ENCODE assay signal across 10 cellular contexts in genomic region chr21:35563885-35564451, GRCh38.
DNase-seq lines count a peak whose midpoint lies in the region; ATAC-seq and TF ChIP-seq lines count a peak whose summit lies in the region.
"Had no signal": no experiment of that assay in that cellular context is flagged by ENCODE, and none has a peak within 500 bp of the region (broad histone marks: within the 10 kb centered on the region; RNA-seq: fewer than 3 reads in every experiment).

No MANE protein-coding gene starts in this region.

- peak overlapping the region; percentile 42 for H3K4me3 ChIP-seq in fibroblast of the aortic adventitia (ENCODE audit: low read depth, low read length)

- no peaks in the 10 kb centered on the region for H3K4me1 Mint-ChIP-seq in activated CD8-positive, alpha-beta T cell treated with anti-CD3 and anti-CD28 coated beads for 36 hours (ENCODE audit: low read depth)
- H3K4me1 Mint-ChIP-seq: brain had no signal

- POLR2A ChIA-PET in activated CD8-positive, alpha-beta T cell treated with anti-CD3 and anti-CD28 coated beads for 36 hours (lab: Charles Lee) = no interaction called here

- no peaks in the 10 kb centered on the region for H3K36me3 Mint-ChIP-seq in activated CD8-positive, alpha-beta T cell treated with anti-CD3 and anti-CD28 coated beads for 36 hours (ENCODE audit: low read depth)
- H3K36me3 Mint-ChIP-seq: brain had no signal

- DNase-seq in ELR (ENCODE audit: low read depth) (peak; percentile 66), NOMO-1 treated with DMSO at 0.1 percent for 48 hours (lab: John Stamatoyannopoulos, UW; ENCODE audit: unreplicated experiment) (peak; percentile 91), fibroblast of the aortic adventitia (ENCODE audit: low read depth) (peak; percentile 99), retina (peak; percentile 20), SW480 (ENCODE audit: low spot score) (no peak)
- no peak for DNase-seq in activated CD8-positive, alpha-beta T cell treated with anti-CD3 and anti-CD28 coated beads for 36 hours
- no peak for DNase-seq in activated CD4-positive, alpha-beta T cell treated with anti-CD3 and anti-CD28 coated beads for 4 hours
- DNase-seq: midbrain had no signal

- H3K4me3 Mint-ChIP-seq in activated CD8-positive, alpha-beta T cell treated with anti-CD3 and anti-CD28 coated beads for 36 hours = no peak overlapping the region
- H3K4me3 Mint-ChIP-seq: brain had no signal

- intact Hi-C loops in activated CD8-positive, alpha-beta T cell treated with anti-CD3 and anti-CD28 coated beads for 36 hours (cut with micrococcal nuclease) = no loop called here

- no peak overlapping the region for H3K27ac Mint-ChIP-seq in activated CD8-positive, alpha-beta T cell treated with anti-CD3 and anti-CD28 coated beads for 36 hours

- no peaks in the 10 kb centered on the region for H3K9me3 Mint-ChIP-seq in activated CD8-positive, alpha-beta T cell treated with anti-CD3 and anti-CD28 coated beads for 36 hours
- H3K9me3 Mint-ChIP-seq: brain had no signal

- peaks cover 6% of the 10 kb centered on the region for H3K27me3 Mint-ChIP-seq in activated CD8-positive, alpha-beta T cell treated with anti-CD3 and anti-CD28 coated beads for 36 hours

- CTCF ChIA-PET in activated CD8-positive, alpha-beta T cell treated with anti-CD3 and anti-CD28 coated beads for 36 hours (lab: Charles Lee) = no interaction called here

- no peak for ATAC-seq in activated CD8-positive, alpha-beta T cell treated with anti-CD3 and anti-CD28 coated beads for 36 hours
- no peak for ATAC-seq in GM21367 (IDR thresholded peaks at IDR 0.05; ENCODE audit: unreplicated experiment)

- no peak for TF ChIP-seq CTCF in fibroblast of the aortic adventitia (IDR thresholded peaks at IDR 0.05; ENCODE audit: insufficient read depth, low read length)
- no peak for TF ChIP-seq CTCF in activated CD8-positive, alpha-beta T cell treated with anti-CD3 and anti-CD28 coated beads for 36 hours (IDR thresholded peaks at IDR 0.05)

Comparison
In these comparisons a context has a peak if more than half of its experiments do, and no peak if none do; other contexts are left out.
1. DNase-seq: peak in ELR (single experiment), NOMO-1 treated with DMSO at 0.1 percent for 48 hours (single experiment), fibroblast of the aortic adventitia (single experiment) and retina (single experiment); none in activated CD8-positive, alpha-beta T cell treated with anti-CD3 and anti-CD28 coated beads for 36 hours (single experiment), activated CD4-positive, alpha-beta T cell treated with anti-CD3 and anti-CD28 coated beads for 4 hours (0 of 2) and SW480 (single experiment).